8 cellular contexts compared by ENCODE assay signal in genomic region chr20:47493175-47493953, GRCh38. TPM values are rescaled to one million over a fixed set of nuclear protein-coding genes. Genes with fewer than 3 reads are reported as not detected.
DNase-seq lines count a peak whose midpoint lies in the region; ATAC-seq and TF ChIP-seq lines count a peak whose summit lies in the region.

No MANE protein-coding gene starts in this region.

- TF ChIP-seq CTCF in C4-2B (conservative IDR thresholded peaks at IDR 0.05) (no peak), foreskin keratinocyte (conservative IDR thresholded peaks at IDR 0.05) (no peak), prostate gland (IDR thresholded peaks at IDR 0.05) (no peak)

- WGBS in prostate gland = 7% methylated on average over 3 of the region's 3 CpGs

- H3K36me3 ChIP-seq in prostate gland = no peaks in the 10 kb centered on the region

- DNase-seq in HS-5 (ENCODE audit: low read depth) (peak; percentile 96), NOMO-1 treated with dmso at 0.1 percent for 144 hours (lab: John Stamatoyannopoulos, UW; ENCODE audit: unreplicated experiment) (peak; percentile 72), foreskin keratinocyte (peak; percentile 55 to 65), prostate gland (ENCODE audit: low spot score) (peak; percentile 78), NCI-H1048 (lab: John Stamatoyannopoulos, UW) (no peak)
- peak; percentile 74 to 76 for DNase-seq in activated T-cell treated with anti-CD3 and anti-CD28 coated beads, Interleukin-2, amount 50 U/mL, for 72 hours

- no peaks in the 10 kb centered on the region for H3K27me3 Mint-ChIP-seq in activated T-cell treated with anti-CD3 and anti-CD28 coated beads, Interleukin-2, amount 50 U/mL, for 72 hours (ENCODE audit: low read depth)

- peaks cover 88% of the 10 kb centered on the region for H3K4me1 Mint-ChIP-seq in activated T-cell treated with anti-CD3 and anti-CD28 coated beads, Interleukin-2, amount 50 U/mL, for 72 hours (ENCODE audit: low read depth)

- no peaks in the 10 kb centered on the region for H3K27me3 ChIP-seq in foreskin keratinocyte
- H3K27me3 ChIP-seq in prostate gland (replicated peaks; ENCODE audit: insufficient read depth) = no peaks in the 10 kb centered on the region

- H3K27ac Mint-ChIP-seq in activated T-cell treated with anti-CD3 and anti-CD28 coated beads, Interleukin-2, amount 50 U/mL, for 72 hours = peak overlapping the region; percentile 17

- H3K9me3 Mint-ChIP-seq in activated T-cell treated with anti-CD3 and anti-CD28 coated beads, Interleukin-2, amount 50 U/mL, for 72 hours = peaks cover 2% of the 10 kb centered on the region in 2 donors

- H3K4me3 Mint-ChIP-seq in activated T-cell treated with anti-CD3 and anti-CD28 coated beads, Interleukin-2, amount 50 U/mL, for 72 hours = peak overlapping the region; percentile 71 to 73

- no peak overlapping the region for H3K4me3 ChIP-seq in prostate gland

- no peaks in the 10 kb centered on the region for H3K9me3 ChIP-seq in prostate gland

- peaks cover 6 to 7% of the 10 kb centered on the region in 2 donors for H3K36me3 Mint-ChIP-seq in activated T-cell treated with anti-CD3 and anti-CD28 coated beads, Interleukin-2, amount 50 U/mL, for 72 hours (ENCODE audit: insufficient read depth in 2 of 2)

- H3K27ac ChIP-seq in C4-2B (peak overlapping the region; percentile 42; the same call in 1 of the 2 replicates), foreskin keratinocyte (no peak overlapping the region), prostate gland (peak overlapping the region; percentile 33 to 68)

- H3K4me1 ChIP-seq in foreskin keratinocyte (peaks cover 17% of the 10 kb centered on the region), prostate gland (replicated peaks) (peaks cover 6% of the 10 kb centered on the region)

- TF ChIP-seq POLR2A in prostate gland (IDR thresholded peaks at IDR 0.05) = no peak

- intact Hi-C loops in prostate gland (cut with DNase I) = no loop called here

- ATAC-seq in activated T-cell treated with anti-CD3 and anti-CD28 coated beads, Interleukin-2, amount 50 U/mL, for 72 hours (replicated peaks in 1 of 2) = peak; percentile 49 to 65
- ATAC-seq in foreskin keratinocyte (peak; percentile 74), GM21367 (IDR thresholded peaks at IDR 0.05; ENCODE audit: unreplicated experiment) (no peak)

RNA-seq across cellular contexts. Expression of gene NCOA3, which starts 8.3 kb away (rescaled TPM):
- 100 to 1,000 TPM in 1 of 2 donors, 10 to 100 TPM in 1; 76.0 to 113 TPM for total RNA-seq in activated T-cell treated with anti-CD3 and anti-CD28 coated beads, Interleukin-2, amount 50 U/mL, for 72 hours
- total RNA-seq in foreskin keratinocyte = 22.0 and 25.7 TPM in 2 replicates
- polyA plus RNA-seq in foreskin keratinocyte = 3.2 and 3.3 TPM in 2 replicates
- 10 to 100 TPM; 21.6 to 35.6 TPM for total RNA-seq in prostate gland
